15 cellular contexts compared by ENCODE assay signal in the genomic region with DNA sequence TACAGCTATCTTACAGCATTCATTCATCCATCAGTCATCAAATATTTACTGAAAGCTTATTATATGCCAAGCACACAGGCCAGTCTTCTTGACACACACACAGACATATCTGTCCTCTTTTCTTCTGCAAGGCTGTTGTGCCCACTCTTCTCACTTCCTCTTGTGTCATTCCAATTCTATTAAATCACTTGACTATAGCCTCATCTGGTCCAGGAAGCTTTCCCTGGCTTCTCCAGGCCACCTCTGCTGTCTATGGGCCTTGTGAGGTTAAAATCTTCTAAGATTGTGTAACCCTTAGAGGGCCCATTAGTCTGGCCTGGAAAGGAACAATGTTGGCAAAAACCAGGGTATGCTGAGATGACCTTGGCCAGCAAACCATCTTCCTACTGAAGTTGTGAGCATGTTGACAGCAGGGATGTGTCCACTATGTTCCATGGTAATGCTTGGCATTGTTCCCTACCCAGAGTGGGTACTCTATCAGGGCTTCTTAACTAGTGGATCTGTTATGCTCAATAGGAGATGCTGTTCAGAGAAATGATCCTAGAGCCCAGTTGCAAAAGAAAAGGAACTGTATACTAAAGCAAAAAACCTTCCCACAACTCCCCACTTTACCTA. TPM values are rescaled to one million over a fixed set of nuclear protein-coding genes. Genes with fewer than 3 reads are reported as not detected.
DNase-seq lines count a peak whose midpoint lies in the region; ATAC-seq and TF ChIP-seq lines count a peak whose summit lies in the region.
"Had no signal": no experiment of that assay in that cellular context is flagged by ENCODE, and none has a peak within 500 bp of the region (broad histone marks: within the 10 kb centered on the region; RNA-seq: fewer than 3 reads in every experiment).

No MANE protein-coding gene starts in this region.

- peaks cover 93% of the 10 kb centered on the region for H3K36me3 Mint-ChIP-seq in T-helper 2 cell treated with Interferon-gamma antibody and Interleukin-4, amounts not matched to agents 5 μg/mL and 100 μg/mL, for 36 hours (ENCODE audit: low read depth)
- peaks cover 90% of the 10 kb centered on the region for H3K36me3 Mint-ChIP-seq in activated CD8-positive, alpha-beta T cell treated with anti-CD3 and anti-CD28 coated beads for 36 hours (ENCODE audit: low read depth)

- CTCF ChIA-PET in activated CD8-positive, alpha-beta T cell treated with anti-CD3 and anti-CD28 coated beads for 36 hours (lab: Charles Lee): interaction anchor here (2.2 to 10.8 kb wide), 4 partner anchors 7 to 61 kb away, joined by 8 to 105 read pairs (median 12); no protein-coding TSS in a partner anchor

- H3K27me3 Mint-ChIP-seq in T-helper 2 cell treated with Interferon-gamma antibody and Interleukin-4, amounts not matched to agents 5 μg/mL and 100 μg/mL, for 36 hours (ENCODE audit: low read depth): no peaks in the 10 kb centered on the region
- H3K27me3 Mint-ChIP-seq in activated CD8-positive, alpha-beta T cell treated with anti-CD3 and anti-CD28 coated beads for 36 hours: no peaks in the 10 kb centered on the region

- H3K9me3 Mint-ChIP-seq in T-helper 2 cell treated with Interferon-gamma antibody and Interleukin-4, amounts not matched to agents 5 μg/mL and 100 μg/mL, for 36 hours: no peaks in the 10 kb centered on the region
- peaks cover 2% of the 10 kb centered on the region for H3K9me3 Mint-ChIP-seq in activated CD8-positive, alpha-beta T cell treated with anti-CD3 and anti-CD28 coated beads for 36 hours

- intact Hi-C loops in activated CD8-positive, alpha-beta T cell treated with anti-CD3 and anti-CD28 coated beads for 36 hours (cut with micrococcal nuclease): no loop called here
- intact Hi-C loops in left cardiac atrium (cut with DNase I): no loop called here

- H3K4me1 Mint-ChIP-seq in T-helper 2 cell treated with Interferon-gamma antibody and Interleukin-4, amounts not matched to agents 5 μg/mL and 100 μg/mL, for 36 hours (ENCODE audit: low read depth): peaks cover 63% of the 10 kb centered on the region
- H3K4me1 Mint-ChIP-seq in activated CD8-positive, alpha-beta T cell treated with anti-CD3 and anti-CD28 coated beads for 36 hours (ENCODE audit: low read depth): peaks cover 70% of the 10 kb centered on the region

- no peak for TF ChIP-seq CTCF in activated CD8-positive, alpha-beta T cell treated with anti-CD3 and anti-CD28 coated beads for 36 hours (IDR thresholded peaks at IDR 0.05)

- POLR2A ChIA-PET in activated CD8-positive, alpha-beta T cell treated with anti-CD3 and anti-CD28 coated beads for 36 hours (lab: Charles Lee): interaction anchor here (0.8 to 8.4 kb wide), 5 partner anchors 11 to 86 kb away, joined by 3 to 67 read pairs (median 6); partner anchors contain the start of gene G0S2

- ATAC-seq in activated CD8-positive, alpha-beta T cell treated with anti-CD3 and anti-CD28 coated beads for 36 hours: no peak
- ATAC-seq in left cardiac atrium: peak; percentile 17 to 84

- DNase-seq in T-helper 2 cell treated with Interferon-gamma antibody and Interleukin-4, amounts not matched to agents 5 μg/mL and 100 μg/mL, for 36 hours (ENCODE audit: low spot score): no peak
- DNase-seq in T-helper 2 cell: no peak
- peak; percentile 24 for DNase-seq in GM03348 (ENCODE audit: low spot score)
- DNase-seq in activated CD8-positive, alpha-beta T cell treated with anti-CD3 and anti-CD28 coated beads for 36 hours: no peak
- DNase-seq in left cardiac atrium: no peak
- no peak for DNase-seq in NCI-H69 (lab: John Stamatoyannopoulos, UW)
- DNase-seq in LoVo (ENCODE audit: low spot score): no peak
- DNase-seq in stimulated activated CD4-positive, alpha-beta T cell treated with anti-CD3 and anti-CD28 coated beads, Interleukin-2, amount 100 ng/mL, for 48 hours: no peak
- DNase-seq: aorta, dermis blood vessel endothelial cell, mesenchymal stem cell, NCI-H2081 had no signal

- H3K4me3 Mint-ChIP-seq in T-helper 2 cell treated with Interferon-gamma antibody and Interleukin-4, amounts not matched to agents 5 μg/mL and 100 μg/mL, for 36 hours: peak overlapping the region; percentile 98
- H3K4me3 Mint-ChIP-seq in activated CD8-positive, alpha-beta T cell treated with anti-CD3 and anti-CD28 coated beads for 36 hours: peak overlapping the region; percentile 8

- H3K27ac Mint-ChIP-seq in T-helper 2 cell treated with Interferon-gamma antibody and Interleukin-4, amounts not matched to agents 5 μg/mL and 100 μg/mL, for 36 hours: peak overlapping the region; percentile 76
- H3K27ac Mint-ChIP-seq in activated CD8-positive, alpha-beta T cell treated with anti-CD3 and anti-CD28 coated beads for 36 hours: peak overlapping the region; percentile 83

RNA-seq across cellular contexts. Expression of gene TRAF3IP3, which starts 5.3 kb away (rescaled TPM):
- 100 to 1,000 TPM; 194 TPM for total RNA-seq in activated CD8-positive, alpha-beta T cell treated with anti-CD3 and anti-CD28 coated beads for 36 hours
- total RNA-seq in left cardiac atrium: 1 to 10 TPM; 1.3 to 2.7 TPM
- total RNA-seq: A172, dermis blood vessel endothelial cell, LHCN-M2, osteoblast had no signal

RNA-seq across cellular contexts. Expression of gene C1orf74, which starts 23.2 kb away (rescaled TPM):
- 1 to 10 TPM; 2.8 to 3.0 TPM for total RNA-seq in activated CD8-positive, alpha-beta T cell treated with anti-CD3 and anti-CD28 coated beads for 36 hours
- total RNA-seq in left cardiac atrium: 1 to 10 TPM; 1.8 to 1.9 TPM

RNA-seq across cellular contexts. Expression of gene IRF6, which starts 44.8 kb away (rescaled TPM):
- 1 to 10 TPM; 1.2 TPM for total RNA-seq in activated CD8-positive, alpha-beta T cell treated with anti-CD3 and anti-CD28 coated beads for 36 hours
- total RNA-seq in left cardiac atrium: 10 to 100 TPM; 20.7 to 21.8 TPM
- total RNA-seq: A172, LHCN-M2 had no signal

RNA-seq across cellular contexts. Expression of gene HSD11B1, which starts 56.5 kb away (rescaled TPM):
- under 1 TPM; 0.47 to 0.59 TPM for total RNA-seq in activated CD8-positive, alpha-beta T cell treated with anti-CD3 and anti-CD28 coated beads for 36 hours
- 1 to 10 TPM; 5.6 to 6.8 TPM for total RNA-seq in left cardiac atrium
- total RNA-seq: dermis blood vessel endothelial cell, LHCN-M2 had no signal

Comparison
In these comparisons a context has a peak if more than half of its experiments do, and no peak if none do; other contexts are left out.
1. RNA of gene TRAF3IP3, which starts 5.3 kb away (total RNA-seq): 194 TPM in activated CD8-positive, alpha-beta T cell treated with anti-CD3 and anti-CD28 coated beads for 36 hours; 1.3 to 2.7 TPM in left cardiac atrium; every median in the first group is over 10 times any median in the second.
2. RNA of gene IRF6, which starts 44.8 kb away (total RNA-seq): 20.7 to 21.8 TPM in left cardiac atrium; 1.2 TPM in activated CD8-positive, alpha-beta T cell treated with anti-CD3 and anti-CD28 coated beads for 36 hours; every median in the first group is over 4 times any median in the second.